Comparison of ENCODE assay signal across 9 cellular contexts in the genomic region with DNA sequence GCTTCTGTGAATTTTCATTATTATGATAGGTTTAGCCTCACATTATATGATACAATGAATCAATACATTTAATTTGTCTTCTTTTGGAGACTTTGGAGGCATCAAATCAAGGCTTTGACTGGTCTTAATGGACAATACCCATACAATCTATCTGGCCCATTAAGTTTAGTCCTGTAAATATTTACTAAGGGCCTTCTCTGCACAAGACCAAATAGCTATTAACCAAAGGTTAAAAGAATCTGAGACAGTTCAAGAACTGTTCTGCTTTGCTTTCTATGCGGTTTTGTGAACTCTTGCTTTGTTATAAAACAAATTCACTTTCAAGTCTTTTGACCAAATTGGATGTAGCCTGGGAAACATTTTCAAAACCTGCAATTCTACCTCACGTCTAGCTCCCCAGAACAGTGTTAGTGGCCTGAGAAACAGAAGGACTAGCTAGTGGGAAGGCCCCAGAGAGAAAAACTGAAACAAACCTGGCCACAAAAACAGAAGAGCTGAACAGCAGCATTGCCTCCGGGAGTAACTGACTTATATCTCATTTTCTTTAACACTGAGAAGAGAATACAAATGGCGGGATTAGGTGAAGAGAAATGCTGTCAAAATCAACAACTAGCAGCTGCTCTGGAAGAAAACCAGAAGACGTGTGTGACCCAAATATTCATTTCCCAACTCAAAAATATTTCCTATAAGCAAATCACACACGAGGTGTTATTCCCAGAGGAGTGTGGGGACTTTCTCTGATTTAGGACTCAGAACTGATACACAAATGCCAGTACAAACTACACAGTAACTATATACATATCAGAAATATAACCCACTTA. TPM values are rescaled to one million over a fixed set of nuclear protein-coding genes. Genes with fewer than 3 reads are reported as not detected.
DNase-seq lines count a peak whose midpoint lies in the region; ATAC-seq lines count a peak whose summit lies in the region.
"Had no signal": no experiment of that assay in that cellular context is flagged by ENCODE, and none has a peak within 500 bp of the region (broad histone marks: within the 10 kb centered on the region; RNA-seq: fewer than 3 reads in every experiment).

No MANE protein-coding gene starts in this region.

- H3K4me3 Mint-ChIP-seq in activated CD4-positive, alpha-beta T cell treated with anti-CD3 and anti-CD28 coated beads, Interleukin-2, amount 10 ng/mL, durations not matched to agents 7 days and 5 days, result peak overlapping the region; percentile 81

- H3K4me1 Mint-ChIP-seq in activated CD4-positive, alpha-beta T cell treated with anti-CD3 and anti-CD28 coated beads, Interleukin-2, amount 10 ng/mL, durations not matched to agents 7 days and 5 days, result peaks cover 36% of the 10 kb centered on the region

- H3K36me3 Mint-ChIP-seq in activated CD4-positive, alpha-beta T cell treated with anti-CD3 and anti-CD28 coated beads, Interleukin-2, amount 10 ng/mL, durations not matched to agents 7 days and 5 days (ENCODE audit: low read depth), result peaks cover 53% of the 10 kb centered on the region

- no peaks in the 10 kb centered on the region for H3K27me3 Mint-ChIP-seq in activated CD4-positive, alpha-beta T cell treated with anti-CD3 and anti-CD28 coated beads, Interleukin-2, amount 10 ng/mL, durations not matched to agents 7 days and 5 days

- POLR2A ChIA-PET in activated CD4-positive, alpha-beta T cell treated with anti-CD3 and anti-CD28 coated beads, Interleukin-2, amount 10 ng/mL, durations not matched to agents 7 days and 5 days (lab: Charles Lee), result interaction anchor here (0.6 kb wide), 1 partner anchor 596 kb away, joined by 3 read pairs; no protein-coding TSS in a partner anchor

- CTCF ChIA-PET in activated CD4-positive, alpha-beta T cell treated with anti-CD3 and anti-CD28 coated beads, Interleukin-2, amount 10 ng/mL, durations not matched to agents 7 days and 5 days (lab: Charles Lee), result interaction anchor here (0.6 to 3.0 kb wide), 11 partner anchors 9 to 1864 kb away, joined by 3 to 14 read pairs (median 4); partner anchors contain the start of gene TLR10

- H3K9me3 Mint-ChIP-seq in activated CD4-positive, alpha-beta T cell treated with anti-CD3 and anti-CD28 coated beads, Interleukin-2, amount 10 ng/mL, durations not matched to agents 7 days and 5 days, result peaks cover 32% of the 10 kb centered on the region

- ATAC-seq in GM18868 (IDR thresholded peaks at IDR 0.05; ENCODE audit: unreplicated experiment) (peak; percentile 57), HG02885 (IDR thresholded peaks at IDR 0.05; ENCODE audit: poor library complexity, unreplicated experiment) (peak; percentile 73), left ventricle myocardium superior (peak; percentile 40)

- peak; percentile 22 for DNase-seq in activated CD4-positive, alpha-beta T cell treated with anti-CD3 and anti-CD28 coated beads, Interleukin-2, amount 10 ng/mL, durations not matched to agents 7 days and 5 days
- DNase-seq in left ventricle myocardium superior (no peak), T1000 (lab: John Stamatoyannopoulos, UW) (no peak), NCI-H82 (lab: John Stamatoyannopoulos, UW) (no peak), NCI-H2171 treated with DMSO at 0.1 percent for 48 hours (lab: John Stamatoyannopoulos, UW) (no peak)
- peak; percentile 1 for DNase-seq in stimulated activated CD4-positive, alpha-beta T cell treated with anti-CD3 and anti-CD28 coated beads, Interleukin-2, amount 100 ng/mL, for 4 hours (ENCODE audit: low read depth)

- intact Hi-C loops in left ventricle myocardium superior (cut with micrococcal nuclease), result no loop called here

- peak overlapping the region; percentile 90 for H3K27ac Mint-ChIP-seq in activated CD4-positive, alpha-beta T cell treated with anti-CD3 and anti-CD28 coated beads, Interleukin-2, amount 10 ng/mL, durations not matched to agents 7 days and 5 days

RNA-seq across cellular contexts. Expression of gene TLR1, which starts 0.5 kb away (rescaled TPM):
- 10 to 100 TPM; 19.5 to 21.0 TPM for total RNA-seq in activated CD4-positive, alpha-beta T cell treated with anti-CD3 and anti-CD28 coated beads, Interleukin-2, amount 10 ng/mL, durations not matched to agents 7 days and 5 days
- 5.0 TPM for total RNA-seq in left ventricle myocardium superior

RNA-seq across cellular contexts. Expression of gene TLR10, which starts 21.3 kb away (rescaled TPM):
- under 1 TPM in 1 of 2 experiments, not detected in 1; 0.23 TPM for total RNA-seq in activated CD4-positive, alpha-beta T cell treated with anti-CD3 and anti-CD28 coated beads, Interleukin-2, amount 10 ng/mL, durations not matched to agents 7 days and 5 days
- not detected for total RNA-seq in left ventricle myocardium superior
- total RNA-seq: kidney epithelial cell had no signal

RNA-seq across cellular contexts. Expression of gene TLR6, which starts 52.6 kb away (rescaled TPM):
- total RNA-seq in activated CD4-positive, alpha-beta T cell treated with anti-CD3 and anti-CD28 coated beads, Interleukin-2, amount 10 ng/mL, durations not matched to agents 7 days and 5 days, result 1 to 10 TPM; 3.2 to 3.5 TPM
- 1.5 TPM for total RNA-seq in left ventricle myocardium superior

Comparison
In these comparisons a context has a peak if more than half of its experiments do, and no peak if none do; other contexts are left out.
1. DNase-seq: peak in activated CD4-positive, alpha-beta T cell treated with anti-CD3 and anti-CD28 coated beads, Interleukin-2, amount 10 ng/mL, durations not matched to agents 7 days and 5 days (single experiment) and stimulated activated CD4-positive, alpha-beta T cell treated with anti-CD3 and anti-CD28 coated beads, Interleukin-2, amount 100 ng/mL, for 4 hours (single experiment); none in left ventricle myocardium superior (single experiment), T1000 (single experiment), NCI-H82 (single experiment) and NCI-H2171 treated with DMSO at 0.1 percent for 48 hours (single experiment).
2. Peak in every context shown above with its lines, with median percentiles within 50 percentile points of each other: ATAC-seq.